Comparison of ENCODE assay signal across 1 cellular context in the genomic region with DNA sequence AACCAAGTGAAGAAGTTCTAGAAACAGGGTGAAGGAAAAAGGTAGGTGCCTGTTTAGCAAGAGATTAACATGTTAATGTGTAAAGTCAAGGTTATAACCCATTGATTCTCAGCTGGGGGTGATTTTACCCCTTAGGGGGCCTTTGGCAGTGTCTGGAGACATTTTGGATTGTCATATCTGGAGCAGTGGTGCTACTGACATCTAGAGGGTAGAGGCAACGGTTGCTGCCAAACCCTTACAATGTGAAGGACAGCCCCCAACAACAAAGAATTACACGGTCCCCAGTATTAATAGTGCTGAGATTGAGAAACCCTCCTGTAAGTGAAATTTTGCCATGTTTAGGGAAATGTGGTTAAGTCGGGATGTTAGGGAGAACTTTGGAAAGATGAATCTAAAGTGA.
TF ChIP-seq lines count a peak whose summit lies in the region.

No MANE protein-coding gene starts in this region.

TF ChIP-seq in K562, 482 proteins besides CTCF, POLR2A, EP300 and RAD21:
- TF ChIP-seq, protein P1, sequence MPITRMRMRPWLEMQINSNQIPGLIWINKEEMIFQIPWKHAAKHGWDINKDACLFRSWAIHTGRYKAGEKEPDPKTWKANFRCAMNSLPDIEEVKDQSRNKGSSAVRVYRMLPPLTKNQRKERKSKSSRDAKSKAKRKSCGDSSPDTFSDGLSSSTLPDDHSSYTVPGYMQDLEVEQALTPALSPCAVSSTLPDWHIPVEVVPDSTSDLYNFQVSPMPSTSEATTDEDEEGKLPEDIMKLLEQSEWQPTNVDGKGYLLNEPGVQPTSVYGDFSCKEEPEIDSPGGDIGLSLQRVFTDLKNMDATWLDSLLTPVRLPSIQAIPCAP (CRISPR knock-in tag; IDR thresholded peaks at IDR 0.05; ENCODE audit: borderline replicate concordance): no peak
- TF ChIP-seq SRSF3 (IDR thresholded peaks at IDR 0.05; ENCODE audit: insufficient read depth, low read length) (no peak), NBN (IDR thresholded peaks at IDR 0.05; ENCODE audit: low read depth) (no peak), CBX8 (IDR thresholded peaks at IDR 0.05; ENCODE audit: borderline replicate concordance, extremely low read depth, low read depth, low read length, poor library complexity, severe bottlenecking) (no peak), SMARCA4 (IDR thresholded peaks at IDR 0.05) (no peak), ETV5 (CRISPR knock-in tag; IDR thresholded peaks at IDR 0.05; ENCODE audit: low read depth) (no peak), ZNF785 (CRISPR knock-in tag; IDR thresholded peaks at IDR 0.05) (no peak), CCAR2 (IDR thresholded peaks at IDR 0.05; ENCODE audit: low read depth, low read length) (no peak), LCOR (CRISPR knock-in tag; IDR thresholded peaks at IDR 0.05) (no peak), CBFA2T2 (conservative IDR thresholded peaks at IDR 0.05) (no peak), FOSL1 (tag; conservative IDR thresholded peaks at IDR 0.05) (no peak)
- TF ChIP-seq, protein P2, sequence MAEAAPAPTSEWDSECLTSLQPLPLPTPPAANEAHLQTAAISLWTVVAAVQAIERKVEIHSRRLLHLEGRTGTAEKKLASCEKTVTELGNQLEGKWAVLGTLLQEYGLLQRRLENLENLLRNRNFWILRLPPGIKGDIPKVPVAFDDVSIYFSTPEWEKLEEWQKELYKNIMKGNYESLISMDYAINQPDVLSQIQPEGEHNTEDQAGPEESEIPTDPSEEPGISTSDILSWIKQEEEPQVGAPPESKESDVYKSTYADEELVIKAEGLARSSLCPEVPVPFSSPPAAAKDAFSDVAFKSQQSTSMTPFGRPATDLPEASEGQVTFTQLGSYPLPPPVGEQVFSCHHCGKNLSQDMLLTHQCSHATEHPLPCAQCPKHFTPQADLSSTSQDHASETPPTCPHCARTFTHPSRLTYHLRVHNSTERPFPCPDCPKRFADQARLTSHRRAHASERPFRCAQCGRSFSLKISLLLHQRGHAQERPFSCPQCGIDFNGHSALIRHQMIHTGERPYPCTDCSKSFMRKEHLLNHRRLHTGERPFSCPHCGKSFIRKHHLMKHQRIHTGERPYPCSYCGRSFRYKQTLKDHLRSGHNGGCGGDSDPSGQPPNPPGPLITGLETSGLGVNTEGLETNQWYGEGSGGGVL (CRISPR knock-in tag; IDR thresholded peaks at IDR 0.05): no peak
- TF ChIP-seq, protein P3, sequence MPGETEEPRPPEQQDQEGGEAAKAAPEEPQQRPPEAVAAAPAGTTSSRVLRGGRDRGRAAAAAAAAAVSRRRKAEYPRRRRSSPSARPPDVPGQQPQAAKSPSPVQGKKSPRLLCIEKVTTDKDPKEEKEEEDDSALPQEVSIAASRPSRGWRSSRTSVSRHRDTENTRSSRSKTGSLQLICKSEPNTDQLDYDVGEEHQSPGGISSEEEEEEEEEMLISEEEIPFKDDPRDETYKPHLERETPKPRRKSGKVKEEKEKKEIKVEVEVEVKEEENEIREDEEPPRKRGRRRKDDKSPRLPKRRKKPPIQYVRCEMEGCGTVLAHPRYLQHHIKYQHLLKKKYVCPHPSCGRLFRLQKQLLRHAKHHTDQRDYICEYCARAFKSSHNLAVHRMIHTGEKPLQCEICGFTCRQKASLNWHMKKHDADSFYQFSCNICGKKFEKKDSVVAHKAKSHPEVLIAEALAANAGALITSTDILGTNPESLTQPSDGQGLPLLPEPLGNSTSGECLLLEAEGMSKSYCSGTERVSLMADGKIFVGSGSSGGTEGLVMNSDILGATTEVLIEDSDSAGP (CRISPR knock-in tag; IDR thresholded peaks at IDR 0.05): no peak
- TF ChIP-seq, protein P4, sequence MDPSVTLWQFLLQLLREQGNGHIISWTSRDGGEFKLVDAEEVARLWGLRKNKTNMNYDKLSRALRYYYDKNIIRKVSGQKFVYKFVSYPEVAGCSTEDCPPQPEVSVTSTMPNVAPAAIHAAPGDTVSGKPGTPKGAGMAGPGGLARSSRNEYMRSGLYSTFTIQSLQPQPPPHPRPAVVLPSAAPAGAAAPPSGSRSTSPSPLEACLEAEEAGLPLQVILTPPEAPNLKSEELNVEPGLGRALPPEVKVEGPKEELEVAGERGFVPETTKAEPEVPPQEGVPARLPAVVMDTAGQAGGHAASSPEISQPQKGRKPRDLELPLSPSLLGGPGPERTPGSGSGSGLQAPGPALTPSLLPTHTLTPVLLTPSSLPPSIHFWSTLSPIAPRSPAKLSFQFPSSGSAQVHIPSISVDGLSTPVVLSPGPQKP (CRISPR knock-in tag; IDR thresholded peaks at IDR 0.05): no peak
